ENCODE assay signal across 12 cellular contexts in genomic region chr7:50656141-50656895, GRCh38.
DNase-seq lines count a peak whose midpoint lies in the region; TF ChIP-seq lines count a peak whose summit lies in the region.
"Had no signal": no experiment of that assay in that cellular context is flagged by ENCODE, and none has a peak within 500 bp of the region (broad histone marks: within the 10 kb centered on the region; RNA-seq: fewer than 3 reads in every experiment).

No MANE protein-coding gene starts in this region.

- WGBS in adrenal gland, 4 donors, result 74 to 87% (median 78%) methylated on average over 6 to 16 of the region's 16 CpGs

- no peaks in the 10 kb centered on the region for H3K27me3 ChIP-seq in adrenal gland
- no peaks in the 10 kb centered on the region for H3K27me3 ChIP-seq in layer of hippocampus (ENCODE audit: control insufficient read depth, insufficient read depth, low read length)
- H3K27me3 ChIP-seq in skeletal muscle satellite cell (ENCODE audit: control insufficient read depth, insufficient read depth, low read length), result no peaks in the 10 kb centered on the region
- H3K27me3 ChIP-seq in H7 (ENCODE audit: control insufficient read depth, insufficient read depth, low read length), result no peaks in the 10 kb centered on the region
- H3K27me3 ChIP-seq: BLaER1 treated with 17β-estradiol and CSF1 and Interleukin-3, amounts not matched to agents 10 nM and 100 nM; neutrophil had no signal

- TF ChIP-seq CTCF in adrenal gland (IDR thresholded peaks at IDR 0.05), result no peak

- intact Hi-C loops in adrenal gland (cut with DNase I), result no loop called here

- H3K36me3 ChIP-seq in adrenal gland (replicated peaks in 1 of 2), result peaks cover 0 to 7% of the 10 kb centered on the region in 2 donors
- H3K36me3 ChIP-seq in skeletal muscle satellite cell (ENCODE audit: insufficient read depth, low read length), result no peaks in the 10 kb centered on the region
- H3K36me3 ChIP-seq in H7 (replicated peaks; ENCODE audit: control insufficient read depth, insufficient read depth, low read length), result no peaks in the 10 kb centered on the region; the same call in none of the 2 replicates
- H3K36me3 ChIP-seq: neutrophil had no signal

- peak overlapping the region in 4 of 5 donors; percentile 23 to 79 (median 46) for H3K27ac ChIP-seq in adrenal gland
- H3K27ac ChIP-seq in layer of hippocampus (ENCODE audit: low read depth, low read length), result peak overlapping the region; percentile 42
- H3K27ac ChIP-seq: BLaER1 treated with 17β-estradiol and CSF1 and Interleukin-3, amounts not matched to agents 10 nM and 100 nM; neutrophil had no signal

- TF ChIP-seq POLR2A in adrenal gland (IDR thresholded peaks at IDR 0.05), result no peak

- H3K9me3 ChIP-seq in adrenal gland (replicated peaks in 1 of 3), result no peaks in the 10 kb centered on the region
- H3K9me3 ChIP-seq in skeletal muscle satellite cell (replicated peaks; ENCODE audit: low read length), result no peaks in the 10 kb centered on the region
- H3K9me3 ChIP-seq: BLaER1 treated with 17β-estradiol and CSF1 and Interleukin-3, amounts not matched to agents 10 nM and 100 nM; neutrophil had no signal

- peak overlapping the region; percentile 66 for H3K4me2 ChIP-seq in skeletal muscle satellite cell (ENCODE audit: low read length)
- H3K4me2 ChIP-seq: BLaER1 treated with 17β-estradiol and CSF1 and Interleukin-3, amounts not matched to agents 10 nM and 100 nM had no signal

- peak overlapping the region; percentile 73 for H3K9ac ChIP-seq in skeletal muscle satellite cell (ENCODE audit: low read depth, low read length)
- H3K9ac ChIP-seq: BLaER1 treated with 17β-estradiol and CSF1 and Interleukin-3, amounts not matched to agents 10 nM and 100 nM had no signal

- peak; percentile 67 for DNase-seq in HCEC 1CT
- DNase-seq in adrenal gland, result peak in 1 of 7 donors; percentile 22
- no peak for DNase-seq in GM03348 (ENCODE audit: low spot score)
- no peak for DNase-seq in NCI-H510A treated with DMSO at 0.1 percent for 48 hours (lab: John Stamatoyannopoulos, UW)
- DNase-seq in H7, result no peak
- DNase-seq in SIG-M5 (lab: John Stamatoyannopoulos, UW), result no peak
- DNase-seq: NCI-H446, SHP77 had no signal

- no peak overlapping the region for H3K4me3 ChIP-seq in adrenal gland
- no peak overlapping the region for H3K4me3 ChIP-seq in skeletal muscle satellite cell (ENCODE audit: low read length)
- H3K4me3 ChIP-seq in H7 (ENCODE audit: insufficient read depth, low read depth, low read length), result no peak overlapping the region
- H3K4me3 ChIP-seq: BLaER1 treated with 17β-estradiol and CSF1 and Interleukin-3, amounts not matched to agents 10 nM and 100 nM had no signal

- peaks cover 12 to 37% of the 10 kb centered on the region in 2 donors for H3K4me1 ChIP-seq in adrenal gland (replicated peaks in 1 of 2)
- peaks cover 64% of the 10 kb centered on the region for H3K4me1 ChIP-seq in skeletal muscle satellite cell (ENCODE audit: control insufficient read depth, insufficient read depth, low read length)
